Comparison of ENCODE assay signal across 2 cellular contexts in genomic region chr2:96124406-96125265, GRCh38.
TF ChIP-seq lines count a peak whose summit lies in the region.

No MANE protein-coding gene starts in this region.

TF ChIP-seq in GM23338, 12 proteins besides CTCF, POLR2A, EP300 and RAD21:
- no peak for TF ChIP-seq ETS1 (IDR thresholded peaks at IDR 0.05)
- TF ChIP-seq NANOG (IDR thresholded peaks at IDR 0.05; ENCODE audit: borderline replicate concordance): no peak
- no peak for TF ChIP-seq EZH2phosphoT487 (IDR thresholded peaks at IDR 0.05; ENCODE audit: unreplicated experiment)
- no peak for TF ChIP-seq ZNF114 (CRISPR knock-in tag; IDR thresholded peaks at IDR 0.05)
- TF ChIP-seq JUNB (IDR thresholded peaks at IDR 0.05; ENCODE audit: unreplicated experiment): no peak

TF ChIP-seq in GM12878, 131 proteins besides CTCF, POLR2A, EP300 and RAD21:
- TF ChIP-seq POLR2AphosphoS5 (IDR thresholded peaks at IDR 0.05; ENCODE audit: low read length) (peak; percentile 36; the same call in 1 of the 2 replicates), E4F1 (IDR thresholded peaks at IDR 0.05; ENCODE audit: borderline replicate concordance, partially characterized antibody) (no peak)
